18 cellular contexts compared by ENCODE assay signal in the genomic region with DNA sequence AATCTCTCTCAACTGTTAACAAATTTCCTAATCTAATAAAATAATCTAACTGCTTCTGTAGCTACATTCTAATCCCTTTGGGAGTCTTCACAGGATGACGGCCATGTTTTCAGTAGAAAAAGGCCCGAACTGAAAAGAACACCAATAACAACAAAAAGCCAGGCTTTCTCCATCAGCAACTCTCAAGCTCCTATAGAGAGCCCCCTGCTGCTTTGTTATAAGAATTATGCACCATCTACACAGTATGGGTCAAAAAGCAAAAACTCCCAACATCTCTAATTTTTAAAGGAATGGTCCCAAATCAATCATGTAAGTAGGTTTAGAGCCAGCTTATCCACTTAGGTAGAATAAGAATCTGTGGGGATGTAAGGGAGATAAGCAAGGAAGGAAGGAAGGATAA.
DNase-seq lines count a peak whose midpoint lies in the region; ATAC-seq and TF ChIP-seq lines count a peak whose summit lies in the region.
"Had no signal": no experiment of that assay in that cellular context is flagged by ENCODE, and none has a peak within 500 bp of the region (broad histone marks: within the 10 kb centered on the region; RNA-seq: fewer than 3 reads in every experiment).

No MANE protein-coding gene starts in this region.

- no peak overlapping the region for H3K4me3 Mint-ChIP-seq in chondrocyte (ENCODE audit: unreplicated experiment)
- H3K4me3 Mint-ChIP-seq: activated naive CD4-positive, alpha-beta T cell treated with anti-CD3 and anti-CD28 coated beads, Interleukin-2, amount 10 ng/mL, durations not matched to agents 7 days and 5 days had no signal

- no peaks in the 10 kb centered on the region for H3K27me3 ChIP-seq in BE2C
- H3K27me3 ChIP-seq: BLaER1, SJCRH30, upper lobe of right lung had no signal

- no peaks in the 10 kb centered on the region for H3K27me3 Mint-ChIP-seq in chondrocyte (ENCODE audit: low read depth)
- H3K27me3 Mint-ChIP-seq: activated naive CD4-positive, alpha-beta T cell treated with anti-CD3 and anti-CD28 coated beads, Interleukin-2, amount 10 ng/mL, durations not matched to agents 7 days and 5 days had no signal

- H3K27ac Mint-ChIP-seq in chondrocyte (ENCODE audit: unreplicated experiment), result no peak overlapping the region
- H3K27ac Mint-ChIP-seq: activated naive CD4-positive, alpha-beta T cell treated with anti-CD3 and anti-CD28 coated beads, Interleukin-2, amount 10 ng/mL, durations not matched to agents 7 days and 5 days had no signal

- no peak for TF ChIP-seq POLR2A in NB4 (IDR thresholded peaks at IDR 0.05; ENCODE audit: extremely low read depth, insufficient read length)

- ATAC-seq in HG03159 (IDR thresholded peaks at IDR 0.05; ENCODE audit: unreplicated experiment) (no peak), HG02759 (IDR thresholded peaks at IDR 0.05; ENCODE audit: unreplicated experiment) (no peak), HG03354 (IDR thresholded peaks at IDR 0.05; ENCODE audit: poor library complexity, severe bottlenecking, unreplicated experiment) (no peak)
- ATAC-seq: mucosa of descending colon, upper lobe of right lung had no signal

- H3K9me3 ChIP-seq in BE2C, result no peaks in the 10 kb centered on the region
- H3K9me3 ChIP-seq: BLaER1, mucosa of descending colon, prostate gland, SJCRH30, upper lobe of right lung had no signal

- H3K4me3 ChIP-seq in BE2C (ENCODE audit: low read depth, low read length) (no peak overlapping the region), NB4 (ENCODE audit: low read depth, low read length) (no peak overlapping the region)
- H3K4me3 ChIP-seq: BLaER1, mucosa of descending colon, prostate gland, SJCRH30, upper lobe of right lung had no signal

- H3K4me1 ChIP-seq in BE2C, result peaks cover 12% of the 10 kb centered on the region
- H3K4me1 ChIP-seq: prostate gland, SJCRH30, upper lobe of right lung had no signal

- peaks cover 22% of the 10 kb centered on the region for H3K36me3 ChIP-seq in BE2C
- H3K36me3 ChIP-seq: prostate gland had no signal

- TF ChIP-seq CTCF in BE2C (IDR thresholded peaks at IDR 0.05; ENCODE audit: low read depth, low read length) (peak; percentile 54), NB4 (IDR thresholded peaks at IDR 0.05; ENCODE audit: low read depth, low read length) (no peak), chondrocyte (IDR thresholded peaks at IDR 0.05) (peak; percentile 71)

- no peaks in the 10 kb centered on the region for H3K9me3 Mint-ChIP-seq in chondrocyte (ENCODE audit: low read depth)
- H3K9me3 Mint-ChIP-seq: activated naive CD4-positive, alpha-beta T cell treated with anti-CD3 and anti-CD28 coated beads, Interleukin-2, amount 10 ng/mL, durations not matched to agents 7 days and 5 days had no signal

- H3K4me1 Mint-ChIP-seq in chondrocyte (ENCODE audit: low read depth), result peaks cover 2% of the 10 kb centered on the region

- DNase-seq in BE2C (no peak), NB4 (ENCODE audit: low read depth) (peak; percentile 6), chondrocyte (ENCODE audit: low spot score) (no peak), medulla oblongata (ENCODE audit: extremely low spot score) (peak; percentile 12), NCI-H128 (lab: John Stamatoyannopoulos, UW; ENCODE audit: unreplicated experiment) (no peak)
- DNase-seq: activated CD8-positive, alpha-beta memory T cell treated with anti-CD3 and anti-CD28 coated beads, Interleukin-2, amount 50 U/mL, for 4 hours; activated naive CD4-positive, alpha-beta T cell treated with anti-CD3 and anti-CD28 coated beads, Interleukin-2, amount 10 ng/mL, durations not matched to agents 7 days and 5 days; cerebellar nuclear complex; mucosa of descending colon; NCI-H187 treated with DMSO at 0.1 percent for 48 hours; NCI-H774; upper lobe of right lung had no signal

- H3K36me3 Mint-ChIP-seq in chondrocyte (ENCODE audit: low read depth), result peaks cover 5% of the 10 kb centered on the region

Comparison
In these comparisons a context has a peak if more than half of its experiments do, and no peak if none do; other contexts are left out.
1. DNase-seq: peak in NB4 (single experiment) and medulla oblongata (single experiment); none in BE2C (single experiment), chondrocyte (single experiment) and NCI-H128 (single experiment).